Comparison of ENCODE assay signal across 16 cellular contexts in genomic region chr5:78103226-78103722, GRCh38.
DNase-seq lines count a peak whose midpoint lies in the region; ATAC-seq and TF ChIP-seq lines count a peak whose summit lies in the region.
"Had no signal": no experiment of that assay in that cellular context is flagged by ENCODE, and none has a peak within 500 bp of the region (broad histone marks: within the 10 kb centered on the region; RNA-seq: fewer than 3 reads in every experiment).

No MANE protein-coding gene starts in this region.

- peaks cover 8% of the 10 kb centered on the region for H3K4me1 Mint-ChIP-seq in glutamatergic neuron (ENCODE audit: low read depth, unreplicated experiment)
- H3K4me1 Mint-ChIP-seq: CD14-positive monocyte had no signal

- H3K9me3 ChIP-seq in A673 (ENCODE audit: low read depth, low read length, poor library complexity, severe bottlenecking) (no peaks in the 10 kb centered on the region), HEK293 (ENCODE audit: control insufficient read depth, insufficient read depth, low read depth, low read length) (no peaks in the 10 kb centered on the region), SJCRH30 (replicated peaks) (0 out of 2 replicates have a peak, but pooled peaks cover 3% of the 10 kb centered on the region)

- peak overlapping the region; percentile 91 for H3K27ac Mint-ChIP-seq in glutamatergic neuron (ENCODE audit: unreplicated experiment)
- H3K27ac Mint-ChIP-seq: CD14-positive monocyte; CD8-positive, alpha-beta T cell had no signal

- H3K4me1 ChIP-seq in A673 (ENCODE audit: insufficient read depth, low read length, poor library complexity, severe bottlenecking) (peaks cover 7% of the 10 kb centered on the region), HEK293 (ENCODE audit: control insufficient read depth, insufficient read depth, low read length) (peaks cover 6% of the 10 kb centered on the region; the same call in 1 of the 2 replicates), SJCRH30 (peaks cover 20% of the 10 kb centered on the region), foreskin keratinocyte (peaks cover 20% of the 10 kb centered on the region)

- H3K9me3 Mint-ChIP-seq in glutamatergic neuron (ENCODE audit: unreplicated experiment) = no peaks in the 10 kb centered on the region
- H3K9me3 Mint-ChIP-seq: CD8-positive, alpha-beta T cell had no signal

- intact Hi-C loops in A673 (cut with micrococcal nuclease; ENCODE audit: unreplicated experiment) = no loop called here

- POLR2A ChIA-PET in A673 (lab: Charles Lee; ENCODE audit: low non-redundant PET) (no interaction called here), HEK293 (lab: Yijun Ruan, JAX) (no interaction called here)

- no peak for ATAC-seq in foreskin keratinocyte
- no peak for ATAC-seq in HG03039 (IDR thresholded peaks at IDR 0.05; ENCODE audit: unreplicated experiment)
- ATAC-seq: CD8-positive, alpha-beta T cell; HCT116 had no signal

- H3K36me3 Mint-ChIP-seq in glutamatergic neuron (ENCODE audit: unreplicated experiment) = no peaks in the 10 kb centered on the region

- no peaks in the 10 kb centered on the region for H3K36me3 ChIP-seq in A673 (ENCODE audit: insufficient read depth, low read length, poor library complexity, severe bottlenecking)
- peaks cover 9 to 18% of the 10 kb centered on the region in 2 experiments for H3K36me3 ChIP-seq in HEK293 (ENCODE audit: control insufficient read depth in 2 of 2, insufficient read depth in 1 of 2, low read length in 2 of 2)
- H3K36me3 ChIP-seq in SJCRH30 = peaks cover 31% of the 10 kb centered on the region

- no peak overlapping the region for H3K27ac ChIP-seq in A673 (ENCODE audit: low read depth, low read length, poor library complexity, severe bottlenecking)
- H3K27ac ChIP-seq in HEK293 (ENCODE audit: extremely low read depth, low read depth, low read length) = no peak overlapping the region
- peak overlapping the region; percentile 40 for H3K27ac ChIP-seq in SJCRH30
- H3K27ac ChIP-seq in foreskin keratinocyte = no peak overlapping the region
- H3K27ac ChIP-seq: HL-60 had no signal

- no peak for TF ChIP-seq CTCF in A673 (conservative IDR thresholded peaks at IDR 0.05; ENCODE audit: low read depth, low read length)
- no peak for TF ChIP-seq CTCF in HEK293 (tag by site-specific recombination; IDR thresholded peaks at IDR 0.05)
- TF ChIP-seq CTCF in glutamatergic neuron (IDR thresholded peaks at IDR 0.05; ENCODE audit: partially characterized antibody, unreplicated experiment) = no peak
- TF ChIP-seq CTCF in foreskin keratinocyte (conservative IDR thresholded peaks at IDR 0.05) = no peak

- H3K4me3 ChIP-seq in A673 (ENCODE audit: low read depth, low read length, poor library complexity, severe bottlenecking) (no peak overlapping the region), HEK293 (ENCODE audit: low read depth, low read length) (no peak overlapping the region), SJCRH30 (no peak overlapping the region)

- DNase-seq in A673 (ENCODE audit: low spot score) (peak; percentile 43), SJCRH30 (peak; percentile 20 to 60), glutamatergic neuron (no peak), foreskin keratinocyte (no peak), NCI-H345 treated with DMSO at 0.1 percent for 48 hours (lab: John Stamatoyannopoulos, UW; ENCODE audit: unreplicated experiment) (no peak), DMS79 treated with DMSO at 0.1 percent for 48 hours (lab: John Stamatoyannopoulos, UW) (no peak)
- DNase-seq: CD8-positive, alpha-beta T cell; COR-L47; DMS153; DND-41; GDM1 had no signal

- H3K4me3 Mint-ChIP-seq in glutamatergic neuron (ENCODE audit: unreplicated experiment) = peak overlapping the region; percentile 81
- H3K4me3 Mint-ChIP-seq: CD14-positive monocyte; CD8-positive, alpha-beta T cell had no signal

- CTCF ChIA-PET in A673 (lab: Charles Lee) = no interaction called here
- CTCF ChIA-PET in HEK293 (lab: Yijun Ruan, JAX) = interaction anchor here (1.0 kb wide), 2 partner anchors 24 to 542 kb away, joined by 3 read pairs; no protein-coding TSS in a partner anchor

- H3K27me3 Mint-ChIP-seq in glutamatergic neuron (ENCODE audit: unreplicated experiment) = peaks cover 1% of the 10 kb centered on the region

- H3K27me3 ChIP-seq in A673 (replicated peaks; ENCODE audit: insufficient read depth, low read depth, low read length, poor library complexity) (no peaks in the 10 kb centered on the region), SJCRH30 (no peaks in the 10 kb centered on the region), foreskin keratinocyte (no peaks in the 10 kb centered on the region)

- BruUV-seq in A673 (replicated peaks; lab: Mats Ljungman, UMichigan) = no TSS peak

TF ChIP-seq in HEK293, 187 proteins besides CTCF, POLR2A, EP300 and RAD21:
- peak; percentile 52 for TF ChIP-seq FEZF1 (tag by site-specific recombination; IDR thresholded peaks at IDR 0.05)
- TF ChIP-seq ELK4 (IDR thresholded peaks at IDR 0.05; ENCODE audit: borderline replicate concordance, low read depth, low read length) = no peak
- TF ChIP-seq PRDM6 (tag by site-specific recombination; IDR thresholded peaks at IDR 0.05) = peak; percentile 82

Comparison
In these comparisons a context has a peak if more than half of its experiments do, and no peak if none do; other contexts are left out.
1. DNase-seq: peak in A673 (single experiment) and SJCRH30 (2 of 2); none in glutamatergic neuron (single experiment), foreskin keratinocyte (0 of 2), NCI-H345 treated with DMSO at 0.1 percent for 48 hours (single experiment) and DMS79 treated with DMSO at 0.1 percent for 48 hours (single experiment).